28 cellular contexts compared by ENCODE assay signal in genomic region chr12:102344691-102345090, GRCh38.
"Had no signal": no experiment of that assay in that cellular context is flagged by ENCODE, and none has a peak within 500 bp of the region (broad histone marks: within the 10 kb centered on the region; RNA-seq: fewer than 3 reads in every experiment).

No MANE protein-coding gene starts in this region.

- H3K4me1 Mint-ChIP-seq: stimulated activated effector memory CD8-positive, alpha-beta T cell treated with anti-CD3 and anti-CD28 coated beads, Interleukin-12 subunit alpha, Interleukin-12 subunit beta, amount 100 ng/mL, for 72 hours; stimulated activated memory B cell treated with anti-CD40 and anti-IgM and Interleukin-4, amounts not matched to agents 10 μg/mL and 1 μg/mL and 100 μg/mL, for 72 hours; stimulated activated naive B cell treated with anti-CD40 and anti-IgM and Interleukin-4, amounts not matched to agents 10 μg/mL and 1 μg/mL and 100 μg/mL, for 72 hours had no signal

- H3K27ac Mint-ChIP-seq: stimulated activated effector memory CD8-positive, alpha-beta T cell treated with anti-CD3 and anti-CD28 coated beads, Interleukin-12 subunit alpha, Interleukin-12 subunit beta, amount 100 ng/mL, for 72 hours; stimulated activated memory B cell treated with anti-CD40 and anti-IgM and Interleukin-4, amounts not matched to agents 10 μg/mL and 1 μg/mL and 100 μg/mL, for 72 hours; stimulated activated naive B cell treated with anti-CD40 and anti-IgM and Interleukin-4, amounts not matched to agents 10 μg/mL and 1 μg/mL and 100 μg/mL, for 72 hours; stimulated activated naive CD8-positive, alpha-beta T cell treated with anti-CD3 and anti-CD28 coated beads, Interleukin-15, Interleukin-2, amounts not matched to agents 100 ng/mL and 50 ng/mL, for 24 hours had no signal

- FAIRE-seq: urothelium cell line had no signal

- H3K9me3 Mint-ChIP-seq: stimulated activated effector memory CD8-positive, alpha-beta T cell treated with anti-CD3 and anti-CD28 coated beads, Interleukin-12 subunit alpha, Interleukin-12 subunit beta, amount 100 ng/mL, for 72 hours; stimulated activated naive CD8-positive, alpha-beta T cell treated with anti-CD3 and anti-CD28 coated beads, Interleukin-15, amount 100 ng/mL, for 72 hours; stimulated activated naive CD8-positive, alpha-beta T cell treated with anti-CD3 and anti-CD28 coated beads, Interleukin-15, Interleukin-2, amounts not matched to agents 100 ng/mL and 50 ng/mL, for 24 hours had no signal

- H3K36me3 Mint-ChIP-seq: stimulated activated effector memory CD8-positive, alpha-beta T cell treated with anti-CD3 and anti-CD28 coated beads, Interleukin-12 subunit alpha, Interleukin-12 subunit beta, amount 100 ng/mL, for 72 hours; stimulated activated memory B cell treated with anti-CD40 and anti-IgM and Interleukin-4, amounts not matched to agents 10 μg/mL and 1 μg/mL and 100 μg/mL, for 72 hours; stimulated activated naive B cell treated with anti-CD40 and anti-IgM and Interleukin-4, amounts not matched to agents 10 μg/mL and 1 μg/mL and 100 μg/mL, for 72 hours; type B pancreatic cell had no signal

- H3K27ac ChIP-seq: suprapubic skin, testis, thoracic aorta, thyroid gland, tibial artery, tibial nerve, transverse colon, upper lobe of left lung, upper lobe of right lung, uterus, vagina had no signal

- H3K36me3 ChIP-seq: stomach, suprapubic skin, thoracic aorta, thyroid gland, tibial artery, tibial nerve, transverse colon, upper lobe of left lung, upper lobe of right lung, uterus, vagina had no signal

- H3K4me1 ChIP-seq: suprapubic skin, testis, thyroid gland, tibial nerve, transverse colon, upper lobe of left lung, upper lobe of right lung, uterus, vagina had no signal

- H3K4me3 Mint-ChIP-seq: stimulated activated effector memory CD8-positive, alpha-beta T cell treated with anti-CD3 and anti-CD28 coated beads, Interleukin-12 subunit alpha, Interleukin-12 subunit beta, amount 100 ng/mL, for 72 hours; stimulated activated memory B cell treated with anti-CD40 and anti-IgM and Interleukin-4, amounts not matched to agents 10 μg/mL and 1 μg/mL and 100 μg/mL, for 72 hours; stimulated activated naive B cell treated with anti-CD40 and anti-IgM and Interleukin-4, amounts not matched to agents 10 μg/mL and 1 μg/mL and 100 μg/mL, for 72 hours; stimulated activated naive CD8-positive, alpha-beta T cell treated with anti-CD3 and anti-CD28 coated beads, Interleukin-15, amount 100 ng/mL, for 72 hours; stimulated activated naive CD8-positive, alpha-beta T cell treated with anti-CD3 and anti-CD28 coated beads, Interleukin-15, Interleukin-2, amounts not matched to agents 100 ng/mL and 50 ng/mL, for 24 hours; type B pancreatic cell had no signal

- H3K4me3 ChIP-seq: stomach, suprapubic skin, testis, thoracic aorta, thyroid gland, tibial artery, tibial nerve, transverse colon, upper lobe of left lung, upper lobe of right lung, uterus, vagina had no signal

- H3K27me3 Mint-ChIP-seq: stimulated activated memory B cell treated with anti-CD40 and anti-IgM and Interleukin-4, amounts not matched to agents 10 μg/mL and 1 μg/mL and 100 μg/mL, for 72 hours; type B pancreatic cell had no signal

- H3K27me3 ChIP-seq: stomach, suprapubic skin, testis, thyroid gland, tibial artery, tibial nerve, transverse colon, upper lobe of left lung, upper lobe of right lung, uterus, vagina had no signal

- DNase-seq: stimulated activated CD4-positive, alpha-beta T cell treated with anti-CD3 and anti-CD28 coated beads, Interleukin-2, amount 100 ng/mL, for 48 hours; stimulated activated CD4-positive, alpha-beta T cell treated with anti-CD3 and anti-CD28 coated beads, Interleukin-4, amount 100 ng/mL, for 1 hour; stimulated activated CD4-positive, alpha-beta T cell treated with anti-CD3 and anti-CD28 coated beads, Interleukin-4, amount 100 ng/mL, for 24 hours; stimulated activated CD4-positive, alpha-beta T cell treated with anti-CD3 and anti-CD28 coated beads, Interleukin-4, amount 100 ng/mL, for 4 hours; stimulated activated CD8-positive, alpha-beta memory T cell treated with anti-CD3 and anti-CD28 coated beads, Interleukin-4, amount 100 ng/mL, for 48 hours; stimulated activated naive B cell treated with anti-CD40 and anti-IgM and Interleukin-4, amounts not matched to agents 10 μg/mL and 1 μg/mL and 100 μg/mL, for 72 hours; stimulated activated naive CD4-positive, alpha-beta T cell; stimulated activated naive CD4-positive, alpha-beta T cell treated with Interleukin-2 at 50 U/mL for 16 hours; stimulated activated naive CD8-positive, alpha-beta T cell treated with anti-CD3 and anti-CD28 coated beads, Interleukin-15, amount 100 ng/mL, for 72 hours; stimulated activated naive CD8-positive, alpha-beta T cell treated with anti-CD3 and anti-CD28 coated beads, Interleukin-15, Interleukin-2, amounts not matched to agents 100 U/mL and 50 U/mL, for 24 hours; stomach; substantia nigra; testis; thyroid gland; tibial artery; transverse colon; upper lobe of left lung; upper lobe of right lung; uterus had no signal

- ATAC-seq: stimulated activated effector memory CD8-positive, alpha-beta T cell treated with anti-CD3 and anti-CD28 coated beads, Interleukin-12 subunit alpha, Interleukin-12 subunit beta, amount 100 ng/mL, for 72 hours; stimulated activated memory B cell treated with anti-CD40 and anti-IgM and Interleukin-4, amounts not matched to agents 10 μg/mL and 1 μg/mL and 100 μg/mL, for 72 hours; stimulated activated naive B cell treated with anti-CD40 and anti-IgM and Interleukin-4, amounts not matched to agents 10 μg/mL and 1 μg/mL and 100 μg/mL, for 72 hours; stimulated activated naive CD8-positive, alpha-beta T cell treated with anti-CD3 and anti-CD28 coated beads, Interleukin-15, amount 100 ng/mL, for 72 hours; stimulated activated naive CD8-positive, alpha-beta T cell treated with anti-CD3 and anti-CD28 coated beads, Interleukin-15, Interleukin-2, amounts not matched to agents 100 U/mL and 50 U/mL, for 24 hours; upper lobe of right lung had no signal
